In the genomic region with DNA sequence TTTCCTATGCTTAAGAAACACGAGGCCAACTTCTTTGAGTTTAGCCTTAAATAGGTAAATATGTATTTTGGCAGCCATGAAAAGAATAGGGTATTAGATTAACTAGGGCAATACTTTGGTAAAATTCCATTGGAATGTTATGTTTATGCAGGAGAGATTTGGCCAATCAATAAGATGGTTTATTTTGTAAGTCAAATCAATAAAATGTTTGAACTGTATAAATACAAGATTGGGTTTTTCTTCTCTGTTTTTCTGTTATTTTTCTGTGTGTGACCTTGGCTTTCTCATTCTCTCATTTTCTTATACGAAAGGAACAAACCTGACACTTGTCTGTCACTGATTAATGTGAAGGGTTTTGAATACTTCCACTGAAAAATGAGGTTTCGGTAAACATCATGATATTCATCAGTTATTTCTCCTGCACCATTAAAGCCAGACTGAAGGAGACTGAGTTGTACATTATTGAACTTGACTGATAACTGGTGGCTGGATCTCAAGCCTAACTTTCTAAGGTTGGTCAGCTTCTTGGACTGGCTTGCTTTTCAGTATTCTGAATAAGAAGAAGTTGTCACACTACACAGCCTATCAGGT, we compare ENCODE assay signal across 1 cellular context.
TF ChIP-seq lines count a peak whose summit lies in the region.

No MANE protein-coding gene starts in this region.

TF ChIP-seq in IMR-90, 13 proteins besides CTCF, POLR2A, EP300 and RAD21:
- TF ChIP-seq CHD1 (IDR thresholded peaks at IDR 0.05; ENCODE audit: low read depth, low read length) (no peak), FOS (IDR thresholded peaks at IDR 0.05; ENCODE audit: low read depth, low read length) (no peak), RCOR1 (IDR thresholded peaks at IDR 0.05; ENCODE audit: insufficient replicate concordance, low read length) (no peak), MAZ (IDR thresholded peaks at IDR 0.05; ENCODE audit: borderline replicate concordance, low read depth, low read length) (no peak), ELK1 (IDR thresholded peaks at IDR 0.05; ENCODE audit: borderline replicate concordance, low read depth, low read length) (no peak), RFX5 (IDR thresholded peaks at IDR 0.05; ENCODE audit: low read depth, low read length) (no peak)
- TF ChIP-seq, protein P1, sequence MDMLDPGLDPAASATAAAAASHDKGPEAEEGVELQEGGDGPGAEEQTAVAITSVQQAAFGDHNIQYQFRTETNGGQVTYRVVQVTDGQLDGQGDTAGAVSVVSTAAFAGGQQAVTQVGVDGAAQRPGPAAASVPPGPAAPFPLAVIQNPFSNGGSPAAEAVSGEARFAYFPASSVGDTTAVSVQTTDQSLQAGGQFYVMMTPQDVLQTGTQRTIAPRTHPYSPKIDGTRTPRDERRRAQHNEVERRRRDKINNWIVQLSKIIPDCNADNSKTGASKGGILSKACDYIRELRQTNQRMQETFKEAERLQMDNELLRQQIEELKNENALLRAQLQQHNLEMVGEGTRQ (IDR thresholded peaks at IDR 0.05; ENCODE audit: low read depth, low read length) = no peak
